Comparison of ENCODE assay signal across 1 cellular context in genomic region chr1:58209578-58209977, GRCh38.
TF ChIP-seq lines count a peak whose summit lies in the region.

No MANE protein-coding gene starts in this region.

TF ChIP-seq in liver, 16 proteins besides CTCF, POLR2A, EP300 and RAD21:
- TF ChIP-seq, protein P1, sequence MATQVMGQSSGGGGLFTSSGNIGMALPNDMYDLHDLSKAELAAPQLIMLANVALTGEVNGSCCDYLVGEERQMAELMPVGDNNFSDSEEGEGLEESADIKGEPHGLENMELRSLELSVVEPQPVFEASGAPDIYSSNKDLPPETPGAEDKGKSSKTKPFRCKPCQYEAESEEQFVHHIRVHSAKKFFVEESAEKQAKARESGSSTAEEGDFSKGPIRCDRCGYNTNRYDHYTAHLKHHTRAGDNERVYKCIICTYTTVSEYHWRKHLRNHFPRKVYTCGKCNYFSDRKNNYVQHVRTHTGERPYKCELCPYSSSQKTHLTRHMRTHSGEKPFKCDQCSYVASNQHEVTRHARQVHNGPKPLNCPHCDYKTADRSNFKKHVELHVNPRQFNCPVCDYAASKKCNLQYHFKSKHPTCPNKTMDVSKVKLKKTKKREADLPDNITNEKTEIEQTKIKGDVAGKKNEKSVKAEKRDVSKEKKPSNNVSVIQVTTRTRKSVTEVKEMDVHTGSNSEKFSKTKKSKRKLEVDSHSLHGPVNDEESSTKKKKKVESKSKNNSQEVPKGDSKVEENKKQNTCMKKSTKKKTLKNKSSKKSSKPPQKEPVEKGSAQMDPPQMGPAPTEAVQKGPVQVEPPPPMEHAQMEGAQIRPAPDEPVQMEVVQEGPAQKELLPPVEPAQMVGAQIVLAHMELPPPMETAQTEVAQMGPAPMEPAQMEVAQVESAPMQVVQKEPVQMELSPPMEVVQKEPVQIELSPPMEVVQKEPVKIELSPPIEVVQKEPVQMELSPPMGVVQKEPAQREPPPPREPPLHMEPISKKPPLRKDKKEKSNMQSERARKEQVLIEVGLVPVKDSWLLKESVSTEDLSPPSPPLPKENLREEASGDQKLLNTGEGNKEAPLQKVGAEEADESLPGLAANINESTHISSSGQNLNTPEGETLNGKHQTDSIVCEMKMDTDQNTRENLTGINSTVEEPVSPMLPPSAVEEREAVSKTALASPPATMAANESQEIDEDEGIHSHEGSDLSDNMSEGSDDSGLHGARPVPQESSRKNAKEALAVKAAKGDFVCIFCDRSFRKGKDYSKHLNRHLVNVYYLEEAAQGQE (IDR thresholded peaks at IDR 0.05): peak; percentile 30
- no peak for TF ChIP-seq SP1 (IDR thresholded peaks at IDR 0.05)
- TF ChIP-seq, protein P2, sequence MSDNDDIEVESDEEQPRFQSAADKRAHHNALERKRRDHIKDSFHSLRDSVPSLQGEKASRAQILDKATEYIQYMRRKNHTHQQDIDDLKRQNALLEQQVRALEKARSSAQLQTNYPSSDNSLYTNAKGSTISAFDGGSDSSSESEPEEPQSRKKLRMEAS (IDR thresholded peaks at IDR 0.05): no peak
